ENCODE assay signal across 9 cellular contexts in genomic region chr9:84271887-84272556, GRCh38.
DNase-seq lines count a peak whose midpoint lies in the region; ATAC-seq and TF ChIP-seq lines count a peak whose summit lies in the region.
"Had no signal": no experiment of that assay in that cellular context is flagged by ENCODE, and none has a peak within 500 bp of the region (broad histone marks: within the 10 kb centered on the region; RNA-seq: fewer than 3 reads in every experiment).

No MANE protein-coding gene starts in this region.

- TF ChIP-seq EP300 in transverse colon (IDR thresholded peaks at IDR 0.05; ENCODE audit: low read depth), result no peak

- no peak overlapping the region for H3K9ac ChIP-seq in skeletal muscle tissue (ENCODE audit: low read depth in 1 of 3, low read length in 3 of 3)

- no peak for TF ChIP-seq CTCF in transverse colon (IDR thresholded peaks at IDR 0.05)

- 44% methylated on average over 21 of the region's 21 CpGs for WGBS in right cardiac atrium
- 76 to 82% methylated on average over 13 to 21 of the region's 21 CpGs for WGBS in transverse colon (ENCODE audit: low coverage in 1 of 2), 2 donors

- intact Hi-C loops in activated T-helper 2 cell treated with anti-CD3 and anti-CD28 coated beads, Interferon-gamma antibody, Interleukin-2, Interleukin-4, amounts not matched to agents 10 μg/mL and 5 μg/mL and 100 μg/mL, durations not matched to agents 14 hours and 24 hours and 36 hours (cut with micrococcal nuclease), result loop anchor here (2.0 kb wide), 2 partner anchors 21 to 43 kb away; no protein-coding TSS in a partner anchor
- intact Hi-C loops in right cardiac atrium (cut with DNase I), result no loop called here
- intact Hi-C loops in transverse colon (cut with DNase I; ENCODE audit: low total_unique reads), result no loop called here

- H3K9me3 ChIP-seq in right cardiac atrium (ENCODE audit: control insufficient read depth, low read length) (no peaks in the 10 kb centered on the region), skeletal muscle tissue (ENCODE audit: control insufficient read depth in 3 of 3, low read length in 3 of 3) (no peaks in the 10 kb centered on the region), transverse colon (no peaks in the 10 kb centered on the region)

- H3K27me3 ChIP-seq in right cardiac atrium (ENCODE audit: control insufficient read depth, insufficient read depth) (no peaks in the 10 kb centered on the region), skeletal muscle tissue (ENCODE audit: control insufficient read depth in 3 of 3, insufficient read depth in 3 of 3, low read length in 3 of 3) (peaks cover 15 to 16% (median 15%) of the 10 kb centered on the region in 3 donors), transverse colon (peaks cover 11% of the 10 kb centered on the region)

- in situ Hi-C loops in transverse colon (cut with MboI; ENCODE audit: low pct_ligation_motif_present in 1 of 4, low pct_unique_long_range_greater_than_20kb in 1 of 4, low sequenced_read_pairs in 3 of 4), result no loop called here

- no peaks in the 10 kb centered on the region for H3K9me3 Mint-ChIP-seq in activated T-helper 2 cell treated with anti-CD3 and anti-CD28 coated beads, Interferon-gamma antibody, Interleukin-2, Interleukin-4, amounts not matched to agents 10 μg/mL and 5 μg/mL and 100 μg/mL, durations not matched to agents 14 hours and 24 hours and 36 hours

- H3K4me1 Mint-ChIP-seq in activated T-helper 2 cell treated with anti-CD3 and anti-CD28 coated beads, Interferon-gamma antibody, Interleukin-2, Interleukin-4, amounts not matched to agents 10 μg/mL and 5 μg/mL and 100 μg/mL, durations not matched to agents 14 hours and 24 hours and 36 hours (ENCODE audit: low read depth), result peaks cover 18% of the 10 kb centered on the region

- H3K4me1 ChIP-seq in right cardiac atrium (ENCODE audit: control insufficient read depth, insufficient read depth, low read length) (peaks cover 3% of the 10 kb centered on the region), skeletal muscle tissue (ENCODE audit: control insufficient read depth in 3 of 3, insufficient read depth in 3 of 3, low read length in 3 of 3) (no peaks in the 10 kb centered on the region), transverse colon (peaks cover 0 to 5% (median 0%) of the 10 kb centered on the region in 4 donors)

- ATAC-seq in right cardiac atrium (no peak), GM19395 (IDR thresholded peaks at IDR 0.05; ENCODE audit: unreplicated experiment) (no peak)

- no peaks in the 10 kb centered on the region for H3K36me3 Mint-ChIP-seq in activated T-helper 2 cell treated with anti-CD3 and anti-CD28 coated beads, Interferon-gamma antibody, Interleukin-2, Interleukin-4, amounts not matched to agents 10 μg/mL and 5 μg/mL and 100 μg/mL, durations not matched to agents 14 hours and 24 hours and 36 hours (ENCODE audit: low read depth)

- H3K27ac ChIP-seq in right cardiac atrium (ENCODE audit: low read length), result peak overlapping the region; percentile 52
- H3K27ac ChIP-seq in skeletal muscle tissue (ENCODE audit: low read depth, low read length), result no peak overlapping the region
- H3K27ac ChIP-seq in transverse colon, result peak overlapping the region in 1 of 4 donors; percentile 11

- H3K4me3 Mint-ChIP-seq in activated T-helper 2 cell treated with anti-CD3 and anti-CD28 coated beads, Interferon-gamma antibody, Interleukin-2, Interleukin-4, amounts not matched to agents 10 μg/mL and 5 μg/mL and 100 μg/mL, durations not matched to agents 14 hours and 24 hours and 36 hours (ENCODE audit: low read depth), result peak overlapping the region; percentile 80

- TF ChIP-seq POLR2A in transverse colon (IDR thresholded peaks at IDR 0.05), result no peak

- peaks cover 4% of the 10 kb centered on the region for H3K27me3 Mint-ChIP-seq in activated T-helper 2 cell treated with anti-CD3 and anti-CD28 coated beads, Interferon-gamma antibody, Interleukin-2, Interleukin-4, amounts not matched to agents 10 μg/mL and 5 μg/mL and 100 μg/mL, durations not matched to agents 14 hours and 24 hours and 36 hours (ENCODE audit: low read depth)

- peak overlapping the region; percentile 54 for H3K4me3 ChIP-seq in right cardiac atrium (ENCODE audit: low read length)
- peak overlapping the region in 2 of 3 donors; percentile 26 to 41 for H3K4me3 ChIP-seq in skeletal muscle tissue (ENCODE audit: low read length in 3 of 3)
- peak overlapping the region in 1 of 4 donors; percentile 8 for H3K4me3 ChIP-seq in transverse colon

- no peak overlapping the region for H3K27ac Mint-ChIP-seq in activated T-helper 2 cell treated with anti-CD3 and anti-CD28 coated beads, Interferon-gamma antibody, Interleukin-2, Interleukin-4, amounts not matched to agents 10 μg/mL and 5 μg/mL and 100 μg/mL, durations not matched to agents 14 hours and 24 hours and 36 hours

- H3K36me3 ChIP-seq in skeletal muscle tissue (ENCODE audit: control insufficient read depth in 3 of 3, insufficient read depth in 3 of 3, low read length in 3 of 3) (no peaks in the 10 kb centered on the region), transverse colon (no peaks in the 10 kb centered on the region)

- DNase-seq in NCI-H82 (lab: John Stamatoyannopoulos, UW), result peak; percentile 11
- DNase-seq in NCI-H82 treated with DMSO at 0.1 percent for 48 hours (lab: John Stamatoyannopoulos, UW; ENCODE audit: unreplicated experiment), result no peak
- no peak for DNase-seq in activated T-helper 2 cell treated with anti-CD3 and anti-CD28 coated beads, Interferon-gamma antibody, Interleukin-2, Interleukin-4, amounts not matched to agents 10 μg/mL and 5 μg/mL and 100 μg/mL, durations not matched to agents 14 hours and 24 hours and 36 hours (ENCODE audit: low spot score)
- DNase-seq in right cardiac atrium, result no peak
- DNase-seq in transverse colon, result no peak
- DNase-seq in NCI-H146 (lab: John Stamatoyannopoulos, UW), result no peak
- DNase-seq: NCI-H187 had no signal
